Comparison of ENCODE assay signal across 8 cellular contexts in the genomic region with DNA sequence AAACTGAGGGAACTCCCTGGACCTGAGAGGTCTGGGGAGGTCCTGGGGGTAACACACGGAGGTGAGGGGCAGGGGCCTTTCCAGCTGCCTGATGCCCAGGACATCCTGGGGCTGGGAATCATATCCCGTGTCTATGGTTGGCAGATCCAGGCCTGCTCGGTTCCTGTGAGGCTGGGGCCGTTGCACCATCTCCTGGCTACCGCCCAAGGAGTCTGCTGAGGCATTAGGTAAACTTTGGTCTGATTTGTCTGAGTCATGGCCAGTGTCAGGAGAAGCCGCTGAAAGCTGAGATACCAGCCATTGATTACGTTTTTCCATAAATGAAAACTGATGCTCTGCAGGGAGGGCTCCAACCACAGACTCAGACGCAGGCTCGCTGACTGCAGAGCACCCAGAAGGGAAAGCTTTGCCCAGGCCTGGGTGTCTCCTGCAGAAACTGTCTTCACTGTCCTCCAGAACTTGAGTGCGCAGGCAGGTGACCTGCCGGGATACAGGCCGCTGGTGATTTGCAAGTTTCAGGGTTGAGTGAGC. TPM values are rescaled to one million over a fixed set of nuclear protein-coding genes. Genes with fewer than 3 reads are reported as not detected.
A peak's percentile ranks its signal among the peaks of the same experiment; 100 is the strongest.
DNase-seq lines count a peak whose midpoint lies in the region; ATAC-seq, FAIRE-seq and TF ChIP-seq lines count a peak whose summit lies in the region.

No MANE protein-coding gene starts in this region.

- TF ChIP-seq CTCF in SK-N-SH (IDR thresholded peaks at IDR 0.05) (no peak), cardiac muscle cell (IDR thresholded peaks at IDR 0.05; ENCODE audit: low read depth, low read length) (no peak), glutamatergic neuron (IDR thresholded peaks at IDR 0.05; ENCODE audit: partially characterized antibody, unreplicated experiment) (no peak)

- peak overlapping the region; percentile 8 for H2AFZ ChIP-seq in SK-N-SH (ENCODE audit: low read depth)

- no peaks in the 10 kb centered on the region for H4K20me1 ChIP-seq in SK-N-SH (ENCODE audit: insufficient read depth)

- H3K9ac ChIP-seq in SK-N-SH = peak overlapping the region; percentile 56; the same call in 1 of the 2 replicates

- WGBS in SK-N-SH (ENCODE audit: low lambda C conversion rate) = 4% methylated on average over 11 of the region's 12 CpGs
- WGBS in small intestine, 3 donors = 25 to 52% (median 45%) methylated on average over 12 of the region's 12 CpGs

- peaks cover 32 to 50% (median 34%) of the 10 kb centered on the region in 3 donors for H3K4me1 Mint-ChIP-seq in T-cell
- H3K4me1 Mint-ChIP-seq in glutamatergic neuron (ENCODE audit: low read depth, unreplicated experiment) = peaks cover 29% of the 10 kb centered on the region

- H3K4me1 ChIP-seq in SK-N-SH (ENCODE audit: control insufficient read depth in 1 of 2, insufficient read depth in 2 of 2, low read depth in 1 of 2, low read length in 1 of 2) (peaks cover 32 to 37% of the 10 kb centered on the region in 2 experiments), cardiac muscle cell (ENCODE audit: low read depth) (peaks cover 35% of the 10 kb centered on the region), small intestine (ENCODE audit: control insufficient read depth in 2 of 2, insufficient read depth in 1 of 2, low read depth in 1 of 2, low read length in 1 of 2) (peaks cover 9 to 27% of the 10 kb centered on the region in 2 donors)

- peak; percentile 34; the same call in 1 of the 2 replicates for TF ChIP-seq RAD21 in SK-N-SH (IDR thresholded peaks at IDR 0.05; ENCODE audit: low read length)

- H3K27ac Mint-ChIP-seq in T-cell (no peak overlapping the region), glutamatergic neuron (ENCODE audit: unreplicated experiment) (no peak overlapping the region)

- TF ChIP-seq EP300 in SK-N-SH (IDR thresholded peaks at IDR 0.05; ENCODE audit: borderline replicate concordance in 1 of 2, low read depth in 1 of 2, low read length in 1 of 2) = peak; percentile 89 to 97

- CTCF ChIA-PET in SK-N-SH (lab: Yijun Ruan, JAX) (interaction anchor here (0.7 to 1.3 kb wide), 2 partner anchors 10 to 107 kb away, joined by 3 read pairs; no protein-coding TSS in a partner anchor), T-cell (lab: Charles Lee) (no interaction called here)

- H3K27me3 Mint-ChIP-seq in T-cell (no peaks in the 10 kb centered on the region), glutamatergic neuron (ENCODE audit: unreplicated experiment) (peaks cover 9% of the 10 kb centered on the region)

- H3K4me2 ChIP-seq in SK-N-SH = peak overlapping the region; percentile 80

- H3K36me3 ChIP-seq in SK-N-SH (replicated peaks in 1 of 2; ENCODE audit: control insufficient read depth in 1 of 2, insufficient read depth in 2 of 2, low read length in 1 of 2) = no peaks in the 10 kb centered on the region
- no peaks in the 10 kb centered on the region for H3K36me3 ChIP-seq in cardiac muscle cell
- H3K36me3 ChIP-seq in small intestine (ENCODE audit: control insufficient read depth in 2 of 2, insufficient read depth in 2 of 2, low read length in 2 of 2) = peaks cover 0 to 2% of the 10 kb centered on the region in 2 donors

- peak overlapping the region; percentile 28 to 35; a peak in 2 of 4 replicates for H3K4me3 ChIP-seq in SK-N-SH (ENCODE audit: low read depth in 2 of 2, low read length in 1 of 2)
- no peak overlapping the region for H3K4me3 ChIP-seq in cardiac muscle cell
- no peak overlapping the region for H3K4me3 ChIP-seq in small intestine (ENCODE audit: low read depth in 1 of 2, low read length in 2 of 2)

- FAIRE-seq in small intestine (lab: Jason Lieb, UNC) = no peak

- H3K9me3 ChIP-seq in SK-N-SH = no peaks in the 10 kb centered on the region
- no peaks in the 10 kb centered on the region for H3K9me3 ChIP-seq in cardiac muscle cell (ENCODE audit: low read depth)
- no peaks in the 10 kb centered on the region for H3K9me3 ChIP-seq in small intestine (ENCODE audit: control insufficient read depth, low read depth)

- peak; percentile 94 for DNase-seq in H4 (ENCODE audit: low spot score)
- DNase-seq in SK-N-SH = peak; percentile 74
- peak in 1 of 2 donors; percentile 98 for DNase-seq in cardiac muscle cell (ENCODE audit: low read depth in 1 of 2, low spot score in 1 of 2)
- peak; percentile 94 for DNase-seq in small intestine
- DNase-seq in T-cell = no peak
- DNase-seq in glutamatergic neuron = no peak

- H3K27me3 ChIP-seq in SK-N-SH (ENCODE audit: insufficient read depth) (no peaks in the 10 kb centered on the region), cardiac muscle cell (no peaks in the 10 kb centered on the region), small intestine (ENCODE audit: control insufficient read depth in 2 of 2, insufficient read depth in 2 of 2, low read length in 2 of 2) (no peaks in the 10 kb centered on the region)

- no peaks in the 10 kb centered on the region for H3K9me2 ChIP-seq in SK-N-SH

- H3K4me3 Mint-ChIP-seq in T-cell = no peak overlapping the region
- H3K4me3 Mint-ChIP-seq in glutamatergic neuron (ENCODE audit: unreplicated experiment) = no peak overlapping the region

- peak overlapping the region; percentile 94 to 95 for H3K27ac ChIP-seq in SK-N-SH (ENCODE audit: low read depth in 2 of 2, low read length in 1 of 2)
- peak overlapping the region; percentile 66 for H3K27ac ChIP-seq in cardiac muscle cell
- H3K27ac ChIP-seq in small intestine (ENCODE audit: low read depth in 1 of 2, low read length in 1 of 2) = peak overlapping the region; percentile 25 to 82

- H3K36me3 Mint-ChIP-seq in T-cell (peaks cover 31% of the 10 kb centered on the region), glutamatergic neuron (ENCODE audit: unreplicated experiment) (no peaks in the 10 kb centered on the region)

- ATAC-seq in T-cell (replicated peaks in 1 of 4) = no peak
- no peak for ATAC-seq in HG03139 (IDR thresholded peaks at IDR 0.05; ENCODE audit: unreplicated experiment)
- no peak for ATAC-seq in GM18858 (IDR thresholded peaks at IDR 0.05; ENCODE audit: unreplicated experiment)

- H3K9me3 Mint-ChIP-seq in T-cell = no peaks in the 10 kb centered on the region
- peaks cover 3% of the 10 kb centered on the region for H3K9me3 Mint-ChIP-seq in glutamatergic neuron (ENCODE audit: unreplicated experiment)

- POLR2A ChIA-PET in SK-N-SH (lab: Yijun Ruan, JAX) (interaction anchor here (1.0 kb wide), 2 partner anchors 32 to 108 kb away, joined by 3 to 4 read pairs; no protein-coding TSS in a partner anchor), T-cell (lab: Charles Lee) (no interaction called here)

- H3K79me2 ChIP-seq in SK-N-SH (ENCODE audit: insufficient read depth) = no peaks in the 10 kb centered on the region

- peaks cover 37% of the 10 kb centered on the region for H3F3A ChIP-seq in SK-N-SH (replicated peaks; ENCODE audit: insufficient read depth)

TF ChIP-seq in SK-N-SH, 30 proteins besides CTCF, POLR2A, EP300 and RAD21 (continues in another document):
- TF ChIP-seq TCF12 (IDR thresholded peaks at IDR 0.05) (peak; percentile 99), SIN3A (IDR thresholded peaks at IDR 0.05; ENCODE audit: borderline replicate concordance, low read depth, low read length) (peak; percentile 86), RCOR1 (IDR thresholded peaks at IDR 0.05; ENCODE audit: low read length) (peak; percentile 95), MXI1 (IDR thresholded peaks at IDR 0.05; ENCODE audit: low read depth, low read length) (no peak), TEAD4 (IDR thresholded peaks at IDR 0.05; ENCODE audit: borderline replicate concordance, insufficient read depth) (peak; percentile 94), FOXJ3 (CRISPR knock-in tag; IDR thresholded peaks at IDR 0.05) (peak; percentile 93), FOSL2 (IDR thresholded peaks at IDR 0.05; ENCODE audit: borderline replicate concordance, low read depth) (peak; percentile 95), RFX5 (IDR thresholded peaks at IDR 0.05; ENCODE audit: low read length) (no peak), SMC3 (IDR thresholded peaks at IDR 0.05; ENCODE audit: low read depth, low read length) (no peak), YY1 (IDR thresholded peaks at IDR 0.05; ENCODE audit: low read depth) (no peak; the same call in 1 of the 2 replicates)
- TF ChIP-seq, protein P1, sequence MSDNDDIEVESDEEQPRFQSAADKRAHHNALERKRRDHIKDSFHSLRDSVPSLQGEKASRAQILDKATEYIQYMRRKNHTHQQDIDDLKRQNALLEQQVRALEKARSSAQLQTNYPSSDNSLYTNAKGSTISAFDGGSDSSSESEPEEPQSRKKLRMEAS (IDR thresholded peaks at IDR 0.05; ENCODE audit: low read depth) = peak; percentile 85
- TF ChIP-seq, protein P2, sequence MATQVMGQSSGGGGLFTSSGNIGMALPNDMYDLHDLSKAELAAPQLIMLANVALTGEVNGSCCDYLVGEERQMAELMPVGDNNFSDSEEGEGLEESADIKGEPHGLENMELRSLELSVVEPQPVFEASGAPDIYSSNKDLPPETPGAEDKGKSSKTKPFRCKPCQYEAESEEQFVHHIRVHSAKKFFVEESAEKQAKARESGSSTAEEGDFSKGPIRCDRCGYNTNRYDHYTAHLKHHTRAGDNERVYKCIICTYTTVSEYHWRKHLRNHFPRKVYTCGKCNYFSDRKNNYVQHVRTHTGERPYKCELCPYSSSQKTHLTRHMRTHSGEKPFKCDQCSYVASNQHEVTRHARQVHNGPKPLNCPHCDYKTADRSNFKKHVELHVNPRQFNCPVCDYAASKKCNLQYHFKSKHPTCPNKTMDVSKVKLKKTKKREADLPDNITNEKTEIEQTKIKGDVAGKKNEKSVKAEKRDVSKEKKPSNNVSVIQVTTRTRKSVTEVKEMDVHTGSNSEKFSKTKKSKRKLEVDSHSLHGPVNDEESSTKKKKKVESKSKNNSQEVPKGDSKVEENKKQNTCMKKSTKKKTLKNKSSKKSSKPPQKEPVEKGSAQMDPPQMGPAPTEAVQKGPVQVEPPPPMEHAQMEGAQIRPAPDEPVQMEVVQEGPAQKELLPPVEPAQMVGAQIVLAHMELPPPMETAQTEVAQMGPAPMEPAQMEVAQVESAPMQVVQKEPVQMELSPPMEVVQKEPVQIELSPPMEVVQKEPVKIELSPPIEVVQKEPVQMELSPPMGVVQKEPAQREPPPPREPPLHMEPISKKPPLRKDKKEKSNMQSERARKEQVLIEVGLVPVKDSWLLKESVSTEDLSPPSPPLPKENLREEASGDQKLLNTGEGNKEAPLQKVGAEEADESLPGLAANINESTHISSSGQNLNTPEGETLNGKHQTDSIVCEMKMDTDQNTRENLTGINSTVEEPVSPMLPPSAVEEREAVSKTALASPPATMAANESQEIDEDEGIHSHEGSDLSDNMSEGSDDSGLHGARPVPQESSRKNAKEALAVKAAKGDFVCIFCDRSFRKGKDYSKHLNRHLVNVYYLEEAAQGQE (IDR thresholded peaks at IDR 0.05; ENCODE audit: low read depth, low read length) = peak; percentile 51; the same call in 1 of the 2 replicates

RNA-seq across cellular contexts. Expression of a gene that starts 14.2 kb away (rescaled TPM):
- 22.8 and 23.7 TPM in 2 replicates for total RNA-seq in H4 (2014; rRNA removed; shearing (Covaris generic))
- polyA plus RNA-seq in SK-N-SH (2012; rRNA removed) (5.5 and 5.6 TPM in 2 replicates), cardiac muscle cell (15.2 and 20.8 TPM in 2 replicates), small intestine (10 to 100 TPM; 40.4 to 50.0 (median 40.9) TPM)
- 6.1 and 8.0 TPM in 2 replicates for polyA plus RNA-seq in SK-N-SH (2012; cell fraction: cytosol; rRNA removed)
- 4.3 and 6.7 TPM in 2 replicates for polyA plus RNA-seq in SK-N-SH (2012; cell fraction: nucleus; rRNA removed)
- total RNA-seq in cardiac muscle cell (19.0 and 28.9 TPM in 2 replicates), T-cell (10 to 100 TPM; 13.8 to 21.8 (median 20.6) TPM), glutamatergic neuron (ENCODE audit: unreplicated experiment) (0.51 TPM)

Comparison
In these comparisons a context has a peak if more than half of its experiments do, and no peak if none do; other contexts are left out.
1. DNase-seq: peak in H4 (single experiment), SK-N-SH (single experiment) and small intestine (single experiment); none in T-cell (0 of 34) and glutamatergic neuron (single experiment).
2. H3K4me3 ChIP-seq: peak in SK-N-SH (2 of 2); none in cardiac muscle cell (single experiment) and small intestine (0 of 2).
3. Peak in every context shown above with its lines, with median percentiles within 50 percentile points of each other: H3K27ac ChIP-seq.